19 cellular contexts compared by ENCODE assay signal in the genomic region with DNA sequence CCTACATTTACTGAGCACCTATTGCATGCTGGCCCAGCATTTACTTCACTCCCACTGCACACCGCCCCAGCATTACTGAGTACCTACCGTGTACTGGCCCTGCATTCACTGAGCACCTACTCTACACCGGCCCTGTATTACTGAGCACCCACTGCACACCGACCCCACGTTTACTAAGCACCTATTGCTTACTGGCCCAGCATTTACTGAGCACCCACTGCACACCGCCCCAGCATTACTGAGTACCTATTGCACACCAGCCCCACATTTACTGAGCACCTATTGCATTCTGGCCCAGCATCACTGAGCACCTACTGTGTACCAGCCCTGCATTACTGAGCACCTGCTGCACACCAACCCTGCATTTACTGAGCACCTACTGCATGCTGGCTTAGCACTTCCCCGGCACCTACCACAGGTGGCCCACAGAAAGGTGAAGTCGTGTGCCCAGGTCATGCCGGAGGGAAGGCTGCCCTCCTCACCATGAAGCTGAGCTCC. TPM values are rescaled to one million over a fixed set of nuclear protein-coding genes. Genes with fewer than 3 reads are reported as not detected.
"Had no signal": no experiment of that assay in that cellular context is flagged by ENCODE, and none has a peak within 500 bp of the region (broad histone marks: within the 10 kb centered on the region; RNA-seq: fewer than 3 reads in every experiment).

No MANE protein-coding gene starts in this region.

- DNase-seq: activated CD4-positive, alpha-beta T cell treated with anti-CD3 and anti-CD28 coated beads, Interleukin-2, amount 10 ng/mL, durations not matched to agents 7 days and 5 days; activated CD4-positive, CD25-positive, alpha-beta regulatory T cell; activated CD8-positive, alpha-beta memory T cell treated with anti-CD3 and anti-CD28 coated beads, Interleukin-2, amount 10 ng/mL, durations not matched to agents 7 days and 5 days; activated T-cell treated with anti-CD3 and anti-CD28 coated beads, Interleukin-2, amount 50 U/mL, for 48 hours; body of pancreas; dermis blood vessel endothelial cell; endodermal cell; hypothalamus; midbrain; sigmoid colon; stimulated activated naive CD4-positive, alpha-beta T cell treated with Interleukin-2 at 50 U/mL for 16 hours; upper lobe of right lung had no signal

- H3K27ac ChIP-seq: body of pancreas, sigmoid colon, suprapubic skin, upper lobe of right lung had no signal

- H3K9me3 Mint-ChIP-seq: activated CD4-positive, alpha-beta T cell treated with anti-CD3 and anti-CD28 coated beads, Interleukin-2, amount 10 ng/mL, durations not matched to agents 7 days and 5 days; endodermal cell had no signal

- H3K36me3 ChIP-seq: suprapubic skin had no signal

- H3K9me3 ChIP-seq: body of pancreas, sigmoid colon, suprapubic skin, upper lobe of right lung had no signal

- H3K27ac Mint-ChIP-seq: activated CD4-positive, alpha-beta T cell treated with anti-CD3 and anti-CD28 coated beads, Interleukin-2, amount 10 ng/mL, durations not matched to agents 7 days and 5 days; activated CD8-positive, alpha-beta memory T cell treated with anti-CD3 and anti-CD28 coated beads, Interleukin-2, amount 10 ng/mL, durations not matched to agents 7 days and 5 days; endodermal cell had no signal

- H3K4me3 ChIP-seq: body of pancreas, lung, sigmoid colon, suprapubic skin, upper lobe of right lung had no signal

- H3K27me3 ChIP-seq: body of pancreas, sigmoid colon, suprapubic skin, upper lobe of right lung had no signal

- ATAC-seq: activated CD8-positive, alpha-beta memory T cell treated with anti-CD3 and anti-CD28 coated beads, Interleukin-2, amount 10 ng/mL, durations not matched to agents 7 days and 5 days; body of pancreas; SK-N-SH treated with all-trans-retinoic acid at 6 μM for 48 hours; upper lobe of right lung had no signal

- H3K27me3 Mint-ChIP-seq: activated CD4-positive, alpha-beta T cell treated with anti-CD3 and anti-CD28 coated beads, Interleukin-2, amount 10 ng/mL, durations not matched to agents 7 days and 5 days; activated CD8-positive, alpha-beta memory T cell treated with anti-CD3 and anti-CD28 coated beads, Interleukin-2, amount 10 ng/mL, durations not matched to agents 7 days and 5 days had no signal

- H3K4me3 Mint-ChIP-seq: activated CD4-positive, alpha-beta T cell treated with anti-CD3 and anti-CD28 coated beads, Interleukin-2, amount 10 ng/mL, durations not matched to agents 7 days and 5 days; activated CD8-positive, alpha-beta memory T cell treated with anti-CD3 and anti-CD28 coated beads, Interleukin-2, amount 10 ng/mL, durations not matched to agents 7 days and 5 days; endodermal cell had no signal

RNA-seq across cellular contexts. Expression of a gene that starts 29.6 kb away (rescaled TPM):
- total RNA-seq: dermis blood vessel endothelial cell, glomerular endothelial cell, osteocyte, pulmonary artery endothelial cell had no signal

RNA-seq across cellular contexts. Expression of a gene that starts 53.4 kb away (rescaled TPM):
- total RNA-seq: activated CD4-positive, alpha-beta T cell treated with anti-CD3 and anti-CD28 coated beads, Interleukin-2, amount 10 ng/mL, durations not matched to agents 7 days and 5 days; activated CD8-positive, alpha-beta memory T cell treated with anti-CD3 and anti-CD28 coated beads, Interleukin-2, amount 10 ng/mL, durations not matched to agents 7 days and 5 days; T-helper 2 cell treated with Interferon-gamma antibody and Interleukin-4, amounts not matched to agents 100 ng/mL and 5 ng/mL, for 36 hours had no signal
